ENCODE assay signal across 11 cellular contexts in genomic region chr2:105873281-105873680, GRCh38.
DNase-seq lines count a peak whose midpoint lies in the region; ATAC-seq and TF ChIP-seq lines count a peak whose summit lies in the region.
"Had no signal": no experiment of that assay in that cellular context is flagged by ENCODE, and none has a peak within 500 bp of the region (broad histone marks: within the 10 kb centered on the region; RNA-seq: fewer than 3 reads in every experiment).

No MANE protein-coding gene starts in this region.

- peak overlapping the region; percentile 70 for H3K27ac Mint-ChIP-seq in activated CD4-positive, alpha-beta memory T cell treated with anti-CD3 and anti-CD28 coated beads, Interleukin-2, amount 10 ng/mL, durations not matched to agents 7 days and 5 days
- H3K27ac Mint-ChIP-seq in progenitor cell of endocrine pancreas: peak overlapping the region; percentile 71

- H3K27me3 Mint-ChIP-seq in activated CD4-positive, alpha-beta memory T cell treated with anti-CD3 and anti-CD28 coated beads, Interleukin-2, amount 10 ng/mL, durations not matched to agents 7 days and 5 days: no peaks in the 10 kb centered on the region
- H3K27me3 Mint-ChIP-seq in progenitor cell of endocrine pancreas: no peaks in the 10 kb centered on the region

- H3K27ac ChIP-seq in HCT116 (ENCODE audit: low read depth, low read length): no peak overlapping the region
- no peak overlapping the region for H3K27ac ChIP-seq in breast epithelium
- peak overlapping the region in 2 of 4 donors; percentile 5 to 32 for H3K27ac ChIP-seq in body of pancreas
- H3K27ac ChIP-seq: uterus had no signal

- H3K4me1 Mint-ChIP-seq in activated CD4-positive, alpha-beta memory T cell treated with anti-CD3 and anti-CD28 coated beads, Interleukin-2, amount 10 ng/mL, durations not matched to agents 7 days and 5 days: peaks cover 79% of the 10 kb centered on the region
- peaks cover 41% of the 10 kb centered on the region for H3K4me1 Mint-ChIP-seq in progenitor cell of endocrine pancreas (ENCODE audit: low read depth)

- H3K36me3 Mint-ChIP-seq in activated CD4-positive, alpha-beta memory T cell treated with anti-CD3 and anti-CD28 coated beads, Interleukin-2, amount 10 ng/mL, durations not matched to agents 7 days and 5 days (ENCODE audit: low read depth): peaks cover 54% of the 10 kb centered on the region
- H3K36me3 Mint-ChIP-seq in progenitor cell of endocrine pancreas (ENCODE audit: insufficient read depth): peaks cover 10% of the 10 kb centered on the region

- H3K4me1 ChIP-seq in HCT116 (ENCODE audit: control insufficient read depth in 1 of 2, insufficient read depth in 2 of 2, low read length in 2 of 2) (peaks cover 0 to 10% of the 10 kb centered on the region in 2 experiments; a peak in 2 of 4 replicates), breast epithelium (no peaks in the 10 kb centered on the region), body of pancreas (peaks cover 22% of the 10 kb centered on the region)
- H3K4me1 ChIP-seq: uterus had no signal

- POLR2A ChIA-PET in HCT116 (lab: Charles Lee): no interaction called here
- POLR2A ChIA-PET in activated CD4-positive, alpha-beta memory T cell treated with anti-CD3 and anti-CD28 coated beads, Interleukin-2, amount 10 ng/mL, durations not matched to agents 7 days and 5 days (lab: Charles Lee): interaction anchor here (1.8 kb wide), 1 partner anchor 60 kb away, joined by 4 read pairs; no protein-coding TSS in a partner anchor

- TF ChIP-seq RAD21 in HCT116 (IDR thresholded peaks at IDR 0.05; ENCODE audit: low read depth): no peak

- H3K9me3 Mint-ChIP-seq in activated CD4-positive, alpha-beta memory T cell treated with anti-CD3 and anti-CD28 coated beads, Interleukin-2, amount 10 ng/mL, durations not matched to agents 7 days and 5 days: no peaks in the 10 kb centered on the region
- no peaks in the 10 kb centered on the region for H3K9me3 Mint-ChIP-seq in progenitor cell of endocrine pancreas (ENCODE audit: low read depth)

- H3K36me3 ChIP-seq in HCT116 (ENCODE audit: control insufficient read depth in 1 of 2, insufficient read depth in 2 of 2, low read length in 2 of 2) (no peaks in the 10 kb centered on the region), breast epithelium (no peaks in the 10 kb centered on the region), body of pancreas (replicated peaks in 1 of 2; ENCODE audit: insufficient read depth in 1 of 2, low read depth in 2 of 2) (no peaks in the 10 kb centered on the region)
- H3K36me3 ChIP-seq: uterus had no signal

- H3K27me3 ChIP-seq in HCT116 (ENCODE audit: insufficient read depth, low read length): no peaks in the 10 kb centered on the region
- H3K27me3 ChIP-seq in breast epithelium: no peaks in the 10 kb centered on the region
- H3K27me3 ChIP-seq in body of pancreas: no peaks in the 10 kb centered on the region
- H3K27me3 ChIP-seq: uterus had no signal

- H3K9ac ChIP-seq in HCT116 (ENCODE audit: low read length): no peak overlapping the region

- RAD21 ChIA-PET in HCT116 (lab: Charles Lee; ENCODE audit: low non-redundant PET in 1 of 2, low total read pairs in 2 of 2, uncharacterized antibody in 2 of 2, unreplicated experiment in 2 of 2): no interaction called here

- ATAC-seq in GM18867 (IDR thresholded peaks at IDR 0.05; ENCODE audit: unreplicated experiment) (peak; percentile 6), HCT116 (no peak), body of pancreas (no peak)

- WGBS in body of pancreas, 2 donors: 75 to 76% methylated on average over 5 of the region's 5 CpGs

- TF ChIP-seq CTCF in HCT116 (IDR thresholded peaks at IDR 0.05 in 2 of 3, conservative IDR thresholded peaks at IDR 0.05 in 1 of 3; ENCODE audit: borderline replicate concordance in 1 of 3, insufficient read depth in 1 of 3, low read depth in 2 of 3, low read length in 2 of 3): no peak
- no peak for TF ChIP-seq CTCF in progenitor cell of endocrine pancreas (IDR thresholded peaks at IDR 0.05; ENCODE audit: unreplicated experiment)
- no peak for TF ChIP-seq CTCF in GM13976 (IDR thresholded peaks at IDR 0.05; ENCODE audit: borderline replicate concordance, control extremely low read depth, extremely low read depth, insufficient read depth, missing control alignments)
- TF ChIP-seq CTCF in breast epithelium (IDR thresholded peaks at IDR 0.05): no peak
- TF ChIP-seq CTCF in body of pancreas (IDR thresholded peaks at IDR 0.05): no peak

- H4K20me1 ChIP-seq in HCT116 (ENCODE audit: insufficient read depth): no peaks in the 10 kb centered on the region

- 0 out of 2 replicates have a peak overlapping the region, but pooled peaks have one; percentile 31 for H3K4me2 ChIP-seq in HCT116 (ENCODE audit: low read length)

- CTCF ChIA-PET in HCT116 (lab: Charles Lee): no interaction called here
- CTCF ChIA-PET in activated CD4-positive, alpha-beta memory T cell treated with anti-CD3 and anti-CD28 coated beads, Interleukin-2, amount 10 ng/mL, durations not matched to agents 7 days and 5 days (lab: Charles Lee): no interaction called here

- TF ChIP-seq POLR2A in HCT116 (IDR thresholded peaks at IDR 0.05; ENCODE audit: borderline replicate concordance, extremely low read depth, insufficient read depth, insufficient read length) (no peak), breast epithelium (IDR thresholded peaks at IDR 0.05) (no peak), body of pancreas (IDR thresholded peaks at IDR 0.05) (no peak)

- in situ Hi-C loops in GM13976 (cut with MboI; ENCODE audit: low sequenced_read_pairs, unreplicated experiment): no loop called here

- H3K79me2 ChIP-seq in HCT116 (ENCODE audit: insufficient read depth, low read length): 0 out of 2 replicates have a peak, but pooled peaks cover under 1% of the 10 kb centered on the region

- H3K4me3 ChIP-seq in HCT116 (replicated peaks in 1 of 2; ENCODE audit: low read depth in 1 of 2, low read length in 2 of 2): no peak overlapping the region
- no peak overlapping the region for H3K4me3 ChIP-seq in breast epithelium
- no peak overlapping the region for H3K4me3 ChIP-seq in body of pancreas
- H3K4me3 ChIP-seq: uterus had no signal

- no peaks in the 10 kb centered on the region for H3K9me2 ChIP-seq in HCT116 (ENCODE audit: insufficient read depth)

- intact Hi-C loops in HCT116 (cut with micrococcal nuclease) (no loop called here), breast epithelium (cut with DNase I; ENCODE audit: low total_unique reads) (no loop called here), body of pancreas (cut with DNase I) (no loop called here)

- DNase-seq in HCT116 (ENCODE audit: low read depth, low spot score) (no peak), progenitor cell of endocrine pancreas (ENCODE audit: low spot score, unreplicated experiment) (no peak), GM13976 (ENCODE audit: low spot score) (no peak), breast epithelium (ENCODE audit: low spot score in 2 of 2) (no peak), NCI-H1436 (lab: John Stamatoyannopoulos, UW) (no peak), body of pancreas (no peak)
- no peak for DNase-seq in activated CD4-positive, alpha-beta memory T cell treated with anti-CD3 and anti-CD28 coated beads, Interleukin-2, amount 10 ng/mL, durations not matched to agents 7 days and 5 days
- DNase-seq: foreskin melanocyte, NCI-H526 treated with DMSO at 0.1 percent for 48 hours had no signal

- no peak overlapping the region for H2AFZ ChIP-seq in HCT116 (ENCODE audit: low read depth, low read length, poor library complexity, severe bottlenecking)

- H3K4me3 Mint-ChIP-seq in activated CD4-positive, alpha-beta memory T cell treated with anti-CD3 and anti-CD28 coated beads, Interleukin-2, amount 10 ng/mL, durations not matched to agents 7 days and 5 days: no peak overlapping the region
- no peak overlapping the region for H3K4me3 Mint-ChIP-seq in progenitor cell of endocrine pancreas (ENCODE audit: low read depth)

- no TSS peak for BruUV-seq in HCT116 (replicated peaks; lab: Mats Ljungman, UMichigan)

- H3K9me3 ChIP-seq in HCT116 (ENCODE audit: control insufficient read depth in 1 of 2, insufficient read depth in 1 of 2, low read depth in 1 of 2, low read length in 2 of 2) (no peaks in the 10 kb centered on the region), breast epithelium (no peaks in the 10 kb centered on the region), body of pancreas (no peaks in the 10 kb centered on the region)
- H3K9me3 ChIP-seq: uterus had no signal

TF ChIP-seq in HCT116, 20 proteins besides CTCF, POLR2A, EP300 and RAD21:
- TF ChIP-seq EZH2phosphoT487 (IDR thresholded peaks at IDR 0.05; ENCODE audit: borderline replicate concordance) (no peak), YY1 (IDR thresholded peaks at IDR 0.05; ENCODE audit: extremely low read depth, insufficient replicate concordance, low read depth, low read length) (no peak), POLR2AphosphoS5 (IDR thresholded peaks at IDR 0.05; ENCODE audit: low read depth, low read length) (no peak)
TF ChIP-seq in HCT116: peak in this region for 0.
